9 cellular contexts compared by ENCODE assay signal in the genomic region with DNA sequence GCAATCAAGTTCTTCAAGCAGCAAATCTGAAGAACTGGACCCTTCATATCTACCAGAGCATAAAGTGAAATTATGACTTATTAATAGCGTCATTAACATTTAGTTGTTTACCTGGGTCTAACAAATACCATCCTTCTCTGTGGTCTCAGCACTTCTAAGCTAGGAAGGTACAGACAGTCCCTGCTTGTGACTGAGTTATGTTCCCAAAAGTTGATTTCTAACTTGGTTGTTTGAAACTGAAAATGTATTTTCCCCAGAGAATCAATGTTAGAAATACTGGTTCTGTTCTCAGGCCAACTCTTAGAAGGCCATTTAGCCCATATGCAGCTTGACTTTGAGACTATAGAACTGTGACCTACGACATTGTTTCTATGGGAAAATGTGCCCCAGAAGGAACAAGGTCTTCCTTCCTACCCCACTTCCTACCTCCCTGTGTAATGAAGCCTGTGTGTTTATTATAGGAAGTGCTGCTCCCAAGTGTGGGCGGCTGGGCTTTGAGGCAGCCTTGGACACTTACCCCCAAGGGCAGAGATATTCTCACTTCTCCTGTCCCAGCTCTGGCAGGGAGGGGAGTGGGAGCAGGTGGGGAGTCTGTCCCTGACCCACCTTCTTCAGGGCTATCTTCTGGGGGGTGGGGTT. TPM values are rescaled to one million over a fixed set of nuclear protein-coding genes. Genes with fewer than 3 reads are reported as not detected.
DNase-seq lines count a peak whose midpoint lies in the region; ATAC-seq and TF ChIP-seq lines count a peak whose summit lies in the region.
"Had no signal": no experiment of that assay in that cellular context is flagged by ENCODE, and none has a peak within 500 bp of the region (broad histone marks: within the 10 kb centered on the region; RNA-seq: fewer than 3 reads in every experiment).

No MANE protein-coding gene starts in this region.

- no peak for TF ChIP-seq CTCF in NB4 (IDR thresholded peaks at IDR 0.05; ENCODE audit: low read depth, low read length)
- TF ChIP-seq CTCF in osteoblast (IDR thresholded peaks at IDR 0.05; ENCODE audit: extremely low read depth, low read depth, low read length) = no peak
- no peak for TF ChIP-seq CTCF in PC-3 (conservative IDR thresholded peaks at IDR 0.05; ENCODE audit: low read depth, low read length)

- H3K9me2 ChIP-seq in PC-3 (replicated peaks; ENCODE audit: low read length) = no peaks in the 10 kb centered on the region

- H3K79me2 ChIP-seq in osteoblast (ENCODE audit: insufficient read depth, low read length) (no peaks in the 10 kb centered on the region), PC-3 (ENCODE audit: low read length) (no peaks in the 10 kb centered on the region)

- H3K27me3 ChIP-seq in osteoblast (ENCODE audit: insufficient read depth, low read length) (no peaks in the 10 kb centered on the region), PC-3 (ENCODE audit: low read length) (no peaks in the 10 kb centered on the region)

- H3K27ac Mint-ChIP-seq in T-helper 1 cell treated with Interleukin-12 subunit alpha and Interleukin-12 subunit beta and Interleukin-4 antibody, amounts not matched to agents 30 μg/mL and 1 μg/mL, for 36 hours = peak overlapping the region; percentile 77

- CTCF ChIA-PET in PC-3 (lab: Charles Lee) = no interaction called here

- DNase-seq in T-helper 1 cell (no peak), NB4 (ENCODE audit: low read depth) (peak; percentile 29), osteoblast (ENCODE audit: insufficient read length, low spot score, missing footprints) (peak; percentile 36), DMS 273 (lab: John Stamatoyannopoulos, UW; ENCODE audit: unreplicated experiment) (no peak), PC-3 (no peak), putamen (ENCODE audit: low spot score) (no peak)
- DNase-seq: substantia nigra had no signal

- no peaks in the 10 kb centered on the region for H3F3A ChIP-seq in PC-3 (ENCODE audit: low read length, unreplicated experiment)

- H3K36me3 ChIP-seq in osteoblast (ENCODE audit: insufficient read depth, low read length) = no peaks in the 10 kb centered on the region
- H3K36me3 ChIP-seq in PC-3 (ENCODE audit: low read depth, low read length) = no peaks in the 10 kb centered on the region

- H3K4me1 ChIP-seq in osteoblast (ENCODE audit: insufficient read depth, low read length) (peaks cover 17% of the 10 kb centered on the region), PC-3 (ENCODE audit: insufficient read depth, low read length) (peaks cover 31% of the 10 kb centered on the region)

- peaks cover 2% of the 10 kb centered on the region for H3K36me3 Mint-ChIP-seq in T-helper 1 cell treated with Interleukin-12 subunit alpha and Interleukin-12 subunit beta and Interleukin-4 antibody, amounts not matched to agents 30 μg/mL and 1 μg/mL, for 36 hours (ENCODE audit: low read depth)

- no peak overlapping the region for H3K9ac ChIP-seq in PC-3 (ENCODE audit: low read length)

- peak overlapping the region; percentile 42 for H3K27ac ChIP-seq in osteoblast (ENCODE audit: low read depth, low read length)
- H3K27ac ChIP-seq in PC-3 (ENCODE audit: low read length) = no peak overlapping the region

- TF ChIP-seq POLR2A in NB4 (IDR thresholded peaks at IDR 0.05; ENCODE audit: extremely low read depth, insufficient read length) = no peak

- H3K27me3 Mint-ChIP-seq in T-helper 1 cell treated with Interleukin-12 subunit alpha and Interleukin-12 subunit beta and Interleukin-4 antibody, amounts not matched to agents 30 μg/mL and 1 μg/mL, for 36 hours (ENCODE audit: low read depth) = no peaks in the 10 kb centered on the region

- H3K9me3 ChIP-seq in osteoblast (ENCODE audit: low read depth, low read length) = no peaks in the 10 kb centered on the region
- H3K9me3 ChIP-seq in PC-3 (ENCODE audit: low read length) = no peaks in the 10 kb centered on the region

- intact Hi-C loops in PC-3 (cut with micrococcal nuclease) = no loop called here

- H3K4me3 Mint-ChIP-seq in T-helper 1 cell treated with Interleukin-12 subunit alpha and Interleukin-12 subunit beta and Interleukin-4 antibody, amounts not matched to agents 30 μg/mL and 1 μg/mL, for 36 hours = no peak overlapping the region

- BruUV-seq in PC-3 (replicated peaks; lab: Mats Ljungman, UMichigan) = no TSS peak

- POLR2A ChIA-PET in PC-3 (lab: Charles Lee; ENCODE audit: unreplicated experiment) = no interaction called here

- peaks cover 56% of the 10 kb centered on the region for H3K4me1 Mint-ChIP-seq in T-helper 1 cell treated with Interleukin-12 subunit alpha and Interleukin-12 subunit beta and Interleukin-4 antibody, amounts not matched to agents 30 μg/mL and 1 μg/mL, for 36 hours (ENCODE audit: low read depth)

- ATAC-seq in HG02571 (IDR thresholded peaks at IDR 0.05; ENCODE audit: unreplicated experiment) (peak; percentile 36), PC-3 (no peak)

- peaks cover 3% of the 10 kb centered on the region for H3K9me3 Mint-ChIP-seq in T-helper 1 cell treated with Interleukin-12 subunit alpha and Interleukin-12 subunit beta and Interleukin-4 antibody, amounts not matched to agents 30 μg/mL and 1 μg/mL, for 36 hours

- H3K4me3 ChIP-seq in NB4 (ENCODE audit: low read depth, low read length) (no peak overlapping the region), osteoblast (ENCODE audit: insufficient read depth, low read length) (no peak overlapping the region), PC-3 (ENCODE audit: low read length) (no peak overlapping the region)

- H4K20me1 ChIP-seq in osteoblast (ENCODE audit: insufficient read depth, low read length) (no peaks in the 10 kb centered on the region), PC-3 (ENCODE audit: low read length) (no peaks in the 10 kb centered on the region)

- H2AFZ ChIP-seq in osteoblast (ENCODE audit: low read length) (peak overlapping the region; percentile 32), PC-3 (ENCODE audit: low read length) (no peak overlapping the region)

- H3K4me2 ChIP-seq in osteoblast (ENCODE audit: insufficient read depth, low read length) = no peak overlapping the region
- no peak overlapping the region for H3K4me2 ChIP-seq in PC-3 (ENCODE audit: low read length)

RNA-seq across cellular contexts. Expression of a gene that starts 12.2 kb away (rescaled TPM):
- total RNA-seq in osteoblast = 77.2 and 86.9 TPM in 2 replicates
- total RNA-seq in PC-3 (2014; rRNA removed) = 21.9 and 22.5 TPM in 2 replicates

RNA-seq across cellular contexts. Expression of a gene that starts 35.2 kb away (rescaled TPM):
- total RNA-seq in osteoblast = 15.6 and 16.3 TPM in 2 replicates
- total RNA-seq in PC-3 (2014; rRNA removed) = 24.1 and 32.4 TPM in 2 replicates

Comparison
In these comparisons a context has a peak if more than half of its experiments do, and no peak if none do; other contexts are left out.
1. DNase-seq: peak in NB4 (single experiment) and osteoblast (single experiment); none in T-helper 1 cell (0 of 5), DMS 273 (single experiment), PC-3 (single experiment) and putamen (single experiment).